ENCODE assay signal across 8 cellular contexts in the genomic region with DNA sequence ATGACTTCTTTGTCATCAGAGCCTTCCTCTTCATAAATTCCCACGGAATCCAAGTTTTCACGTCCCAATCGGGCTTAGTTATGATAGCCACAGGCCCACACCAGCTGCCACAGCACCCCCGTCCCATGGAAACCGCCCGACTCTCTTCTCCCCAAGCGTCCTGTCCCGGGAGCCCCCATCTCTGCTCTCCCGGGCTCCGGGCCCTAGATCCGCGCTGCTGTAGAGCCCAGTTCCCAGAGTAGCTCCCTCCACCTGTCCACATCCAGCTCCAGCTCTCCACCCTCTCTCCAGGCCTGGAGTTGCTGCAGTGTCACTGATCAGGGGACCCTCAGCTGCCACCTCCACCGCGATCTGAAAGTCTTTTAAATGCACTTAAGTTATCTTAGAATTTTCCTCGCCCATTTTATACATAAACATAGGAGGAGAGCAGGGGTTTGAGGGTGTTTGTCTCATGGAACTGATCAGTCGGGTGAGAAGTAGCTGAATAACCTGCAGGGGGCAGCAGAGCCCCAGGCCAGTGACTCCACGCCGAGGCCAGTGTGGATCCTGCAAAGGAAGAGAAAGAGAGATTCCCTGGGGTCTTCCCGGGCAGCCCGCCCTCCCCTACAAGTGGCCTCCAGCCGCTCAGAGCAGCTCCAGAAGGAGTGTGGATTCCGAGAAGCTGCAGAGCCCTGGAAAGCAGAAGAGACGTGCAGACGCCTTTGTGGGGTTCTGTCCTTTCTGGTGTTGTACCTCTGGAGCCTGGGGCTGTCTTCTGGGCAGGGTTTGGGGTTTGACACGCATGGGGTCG. TPM values are rescaled to one million over a fixed set of nuclear protein-coding genes. Genes with fewer than 3 reads are reported as not detected.
A peak's percentile ranks its signal among the peaks of the same experiment; 100 is the strongest.
DNase-seq lines count a peak whose midpoint lies in the region; ATAC-seq and TF ChIP-seq lines count a peak whose summit lies in the region.

No MANE protein-coding gene starts in this region.

- intact Hi-C loops in lower leg skin (cut with DNase I; ENCODE audit: low total_unique reads) = no loop called here

- no peak for TF ChIP-seq POLR2A in lower leg skin (IDR thresholded peaks at IDR 0.05)

- ATAC-seq in GM21381 (IDR thresholded peaks at IDR 0.05; ENCODE audit: unreplicated experiment) = no peak

- H3K4me3 ChIP-seq in lower leg skin (ENCODE audit: low read depth, poor library complexity, severe bottlenecking) = no peak overlapping the region

- peak; percentile 37 for DNase-seq in NK-92 treated with Interleukin-12 subunit alpha and Interleukin-12 subunit beta, amount 100 ng/mL, for 24 hours (lab: John Stamatoyannopoulos, UW)
- DNase-seq in NK-92 (lab: John Stamatoyannopoulos, UW; ENCODE audit: unreplicated experiment) (no peak), NCI-H446 (lab: John Stamatoyannopoulos, UW) (peak; percentile 29 to 68), dermis microvascular lymphatic vessel endothelial cell (ENCODE audit: low read depth in 2 of 2) (peak; percentile 30 to 67), lower leg skin (ENCODE audit: low spot score in 2 of 2) (peak; percentile 67 to 95)
- peak; percentile 73 for DNase-seq in activated CD4-positive, alpha-beta T cell treated with anti-CD3 and anti-CD28 coated beads, Interleukin-2, amount 50 U/mL, for 1 hour
- peak; percentile 65 to 68 for DNase-seq in stimulated activated CD4-positive, alpha-beta T cell treated with anti-CD3 and anti-CD28 coated beads, Interleukin-4, amount 100 ng/mL, for 4 hours

- 36 to 37% methylated on average over 26 of the region's 26 CpGs for WGBS in lower leg skin, 2 donors

- TF ChIP-seq CTCF in lower leg skin (IDR thresholded peaks at IDR 0.05) = peak in 1 of 3 donors; percentile 65

RNA-seq across cellular contexts. Expression of a gene that starts 1.1 kb away (rescaled TPM):
- 1.2 and 1.6 TPM in 2 replicates for total RNA-seq in dermis microvascular lymphatic vessel endothelial cell
- 1 to 10 TPM; 1.9 to 7.8 (median 4.3) TPM for total RNA-seq in lower leg skin

RNA-seq across cellular contexts. Expression of a gene that starts 38.9 kb away (rescaled TPM):
- total RNA-seq in dermis microvascular lymphatic vessel endothelial cell (4.0 and 5.9 TPM in 2 replicates), lower leg skin (10 to 100 TPM; 11.9 to 19.3 (median 16.4) TPM)
